ENCODE assay signal across 8 cellular contexts in genomic region chr11:62575156-62575555, GRCh38. TPM values are rescaled to one million over a fixed set of nuclear protein-coding genes. Genes with fewer than 3 reads are reported as not detected.
DNase-seq lines count a peak whose midpoint lies in the region; ATAC-seq lines count a peak whose summit lies in the region.

No MANE protein-coding gene starts in this region.

- peaks cover 32% of the 10 kb centered on the region for H3K79me2 ChIP-seq in Karpas-422 (ENCODE audit: low read length)

- CTCF ChIA-PET in naive thymus-derived CD4-positive, alpha-beta T cell (lab: Charles Lee), result interaction anchor here (0.5 to 2.1 kb wide), 4 partner anchors 13 to 177 kb away, joined by 3 to 12 read pairs (median 4); partner anchors contain the start of genes HNRNPUL2 and TUT1

- H3K9me3 Mint-ChIP-seq in dendritic cell treated with granulocyte-macrophage colony-stimulating factor and Interleukin-4, amounts not matched to agents 40 ng/mL and 50 ng/mL, for 4 days, result no peaks in the 10 kb centered on the region
- peaks cover 0 to 2% (median 0%) of the 10 kb centered on the region in 11 donors for H3K9me3 Mint-ChIP-seq in naive thymus-derived CD4-positive, alpha-beta T cell

- H3K4me3 ChIP-seq in BLaER1 (peak overlapping the region; percentile 95), Karpas-422 (ENCODE audit: low read length) (peak overlapping the region; percentile 67)
- H3K4me3 ChIP-seq in naive thymus-derived CD4-positive, alpha-beta T cell (ENCODE audit: low read length), result no peak overlapping the region

- no peak overlapping the region for H2AFZ ChIP-seq in Karpas-422 (ENCODE audit: low read length)

- H3K36me3 Mint-ChIP-seq in dendritic cell treated with granulocyte-macrophage colony-stimulating factor and Interleukin-4, amounts not matched to agents 40 ng/mL and 50 ng/mL, for 4 days (ENCODE audit: low read depth), result peaks cover 75% of the 10 kb centered on the region
- peaks cover 16 to 33% (median 27%) of the 10 kb centered on the region in 5 donors for H3K36me3 Mint-ChIP-seq in naive thymus-derived CD4-positive, alpha-beta T cell

- H3K27ac Mint-ChIP-seq in dendritic cell treated with granulocyte-macrophage colony-stimulating factor and Interleukin-4, amounts not matched to agents 40 ng/mL and 50 ng/mL, for 4 days, result peak overlapping the region; percentile 96
- peak overlapping the region; percentile 81 to 98 (median 95) for H3K27ac Mint-ChIP-seq in naive thymus-derived CD4-positive, alpha-beta T cell

- DNase-seq in Karpas-422 (no peak), HuH-7 (ENCODE audit: low spot score) (no peak)
- DNase-seq in naive thymus-derived CD4-positive, alpha-beta T cell, result no peak

- H3K9ac ChIP-seq in BLaER1 (peak overlapping the region; percentile 84), Karpas-422 (ENCODE audit: low read length) (peak overlapping the region; percentile 85)

- H3K27me3 ChIP-seq in BLaER1 (no peaks in the 10 kb centered on the region), Karpas-422 (ENCODE audit: low read length) (no peaks in the 10 kb centered on the region)
- no peaks in the 10 kb centered on the region for H3K27me3 ChIP-seq in naive thymus-derived CD4-positive, alpha-beta T cell (ENCODE audit: control insufficient read depth in 2 of 2, insufficient read depth in 2 of 2, low read length in 2 of 2)

- H3K27me3 Mint-ChIP-seq in dendritic cell treated with granulocyte-macrophage colony-stimulating factor and Interleukin-4, amounts not matched to agents 40 ng/mL and 50 ng/mL, for 4 days, result no peaks in the 10 kb centered on the region
- no peaks in the 10 kb centered on the region for H3K27me3 Mint-ChIP-seq in naive thymus-derived CD4-positive, alpha-beta T cell

- H3K4me3 Mint-ChIP-seq in dendritic cell treated with granulocyte-macrophage colony-stimulating factor and Interleukin-4, amounts not matched to agents 40 ng/mL and 50 ng/mL, for 4 days, result peak overlapping the region; percentile 98
- H3K4me3 Mint-ChIP-seq in naive thymus-derived CD4-positive, alpha-beta T cell, result peak overlapping the region; percentile 94 to 100 (median 97)

- H3K4me2 ChIP-seq in BLaER1 (peak overlapping the region; percentile 99), Karpas-422 (ENCODE audit: low read depth, low read length, poor library complexity, severe bottlenecking) (peak overlapping the region; percentile 86)

- H3K9me3 ChIP-seq in BLaER1 (no peaks in the 10 kb centered on the region), Karpas-422 (ENCODE audit: low read length) (no peaks in the 10 kb centered on the region)
- no peaks in the 10 kb centered on the region for H3K9me3 ChIP-seq in naive thymus-derived CD4-positive, alpha-beta T cell (ENCODE audit: control insufficient read depth in 2 of 3, low read length in 3 of 3)

- intact Hi-C loops in dendritic cell treated with granulocyte-macrophage colony-stimulating factor and Interleukin-4, amounts not matched to agents 40 ng/mL and 50 ng/mL, for 4 days (cut with micrococcal nuclease), result no loop called here
- intact Hi-C loops in naive thymus-derived CD4-positive, alpha-beta T cell (cut with micrococcal nuclease), result no loop called here

- peaks cover 47% of the 10 kb centered on the region for H3K4me1 ChIP-seq in BLaER1
- H3K4me1 ChIP-seq in Karpas-422 (ENCODE audit: low read length), result peaks cover 29% of the 10 kb centered on the region
- peaks cover 8 to 11% of the 10 kb centered on the region in 2 donors for H3K4me1 ChIP-seq in naive thymus-derived CD4-positive, alpha-beta T cell (ENCODE audit: control insufficient read depth in 2 of 2, insufficient read depth in 2 of 2, low read length in 2 of 2)

- H3K36me3 ChIP-seq in BLaER1 (peaks cover 76% of the 10 kb centered on the region), Karpas-422 (ENCODE audit: insufficient read depth, low read length) (peaks cover 22% of the 10 kb centered on the region)
- peaks cover 0 to 71% (median 0%) of the 10 kb centered on the region in 3 experiments for H3K36me3 ChIP-seq in naive thymus-derived CD4-positive, alpha-beta T cell (ENCODE audit: control insufficient read depth in 2 of 3, insufficient read depth in 3 of 3, low read length in 3 of 3)

- H3K4me1 Mint-ChIP-seq in dendritic cell treated with granulocyte-macrophage colony-stimulating factor and Interleukin-4, amounts not matched to agents 40 ng/mL and 50 ng/mL, for 4 days (ENCODE audit: low read depth), result peaks cover 49% of the 10 kb centered on the region
- H3K4me1 Mint-ChIP-seq in naive thymus-derived CD4-positive, alpha-beta T cell, result peaks cover 37 to 54% (median 40%) of the 10 kb centered on the region in 7 donors

- POLR2A ChIA-PET in naive thymus-derived CD4-positive, alpha-beta T cell (lab: Charles Lee), result interaction anchor here (0.9 to 8.1 kb wide), 9 partner anchors 10 to 94 kb away, joined by 3 to 92 read pairs (median 7); partner anchors contain the start of genes AHNAK, MTA2 and TUT1

- ATAC-seq in naive thymus-derived CD4-positive, alpha-beta T cell, result no peak
- ATAC-seq in GM21381 (IDR thresholded peaks at IDR 0.05; ENCODE audit: unreplicated experiment), result no peak
- ATAC-seq in GM19452 (IDR thresholded peaks at IDR 0.05; ENCODE audit: unreplicated experiment), result no peak
- ATAC-seq in HG03521 (IDR thresholded peaks at IDR 0.05; ENCODE audit: unreplicated experiment), result no peak

- H3K27ac ChIP-seq in BLaER1, result peak overlapping the region; percentile 83
- peak overlapping the region; percentile 55; the same call in 1 of the 2 replicates for H3K27ac ChIP-seq in Karpas-422 (ENCODE audit: low read length)
- H3K27ac ChIP-seq in naive thymus-derived CD4-positive, alpha-beta T cell (ENCODE audit: low read depth, low read length), result peak overlapping the region; percentile 83

- H4K20me1 ChIP-seq in BLaER1 (peaks cover 33% of the 10 kb centered on the region), Karpas-422 (ENCODE audit: insufficient read depth, low read depth, low read length) (peaks cover 16% of the 10 kb centered on the region)

- H3K9me2 ChIP-seq in Karpas-422 (replicated peaks; ENCODE audit: insufficient read depth, low read length), result no peaks in the 10 kb centered on the region

RNA-seq across cellular contexts. Expression of gene EEF1G, which starts 1.5 kb away (rescaled TPM):
- total RNA-seq in Karpas-422 (2014; rRNA removed; shearing (Covaris generic); ENCODE audit: low replicate concordance), result 1,351 and 2,115 TPM in 2 replicates
- total RNA-seq in naive thymus-derived CD4-positive, alpha-beta T cell, result 1,000 to 10,000 TPM; 1,186 to 2,550 (median 2,338) TPM
- polyA plus RNA-seq in naive thymus-derived CD4-positive, alpha-beta T cell, result 1,000 to 10,000 TPM; 2,027 to 2,354 TPM

RNA-seq across cellular contexts. Expression of gene TUT1, which starts 16.2 kb away (rescaled TPM):
- total RNA-seq in Karpas-422 (2014; rRNA removed; shearing (Covaris generic); ENCODE audit: low replicate concordance), result 8.1 and 17.3 TPM in 2 replicates
- 10 to 100 TPM; 34.5 to 54.6 (median 37.4) TPM for total RNA-seq in naive thymus-derived CD4-positive, alpha-beta T cell
- 10 to 100 TPM; 20.2 to 25.4 TPM for polyA plus RNA-seq in naive thymus-derived CD4-positive, alpha-beta T cell

RNA-seq across cellular contexts. Expression of gene MTA2, which starts 26.5 kb away (rescaled TPM):
- total RNA-seq in Karpas-422 (2014; rRNA removed; shearing (Covaris generic); ENCODE audit: low replicate concordance), result 60.2 and 89.3 TPM in 2 replicates
- 100 to 1,000 TPM; 134 to 238 (median 199) TPM for total RNA-seq in naive thymus-derived CD4-positive, alpha-beta T cell
- 10 to 100 TPM; 25.6 to 46.4 TPM for polyA plus RNA-seq in naive thymus-derived CD4-positive, alpha-beta T cell

RNA-seq across cellular contexts. Expression of gene AHNAK, which starts 28.6 kb away (rescaled TPM):
- total RNA-seq in Karpas-422 (2014; rRNA removed; shearing (Covaris generic); ENCODE audit: low replicate concordance), result under 0.01 and 0.34 TPM in 2 replicates
- total RNA-seq in naive thymus-derived CD4-positive, alpha-beta T cell, result 100 to 1,000 TPM; 174 to 622 (median 243) TPM
- polyA plus RNA-seq in naive thymus-derived CD4-positive, alpha-beta T cell, result 1 to 10 TPM; 6.7 to 7.7 TPM

RNA-seq across cellular contexts. Expression of gene EML3, which starts 37.4 kb away (rescaled TPM):
- total RNA-seq in Karpas-422 (2014; rRNA removed; shearing (Covaris generic); ENCODE audit: low replicate concordance), result 21.2 and 22.0 TPM in 2 replicates
- total RNA-seq in naive thymus-derived CD4-positive, alpha-beta T cell, result 100 to 1,000 TPM; 152 to 209 (median 188) TPM
- 10 to 100 TPM; 14.6 to 23.9 TPM for polyA plus RNA-seq in naive thymus-derived CD4-positive, alpha-beta T cell
